In genomic region chr11:44577231-44577834, GRCh38 we compare ENCODE assay signal across 17 cellular contexts. TPM values are rescaled to one million over a fixed set of nuclear protein-coding genes. Genes with fewer than 3 reads are reported as not detected.
DNase-seq lines count a peak whose midpoint lies in the region; ATAC-seq and TF ChIP-seq lines count a peak whose summit lies in the region.
"Had no signal": no experiment of that assay in that cellular context is flagged by ENCODE, and none has a peak within 500 bp of the region (broad histone marks: within the 10 kb centered on the region; RNA-seq: fewer than 3 reads in every experiment).

No MANE protein-coding gene starts in this region.

- peaks cover 59 to 69% of the 10 kb centered on the region in 2 donors for H3K4me1 ChIP-seq in naive thymus-derived CD4-positive, alpha-beta T cell (ENCODE audit: control insufficient read depth in 2 of 2, insufficient read depth in 2 of 2, low read length in 2 of 2)

- no peak for TF ChIP-seq CTCF in C4-2B (conservative IDR thresholded peaks at IDR 0.05)

- no peak for ATAC-seq in naive thymus-derived CD4-positive, alpha-beta T cell
- no peak for ATAC-seq in effector memory CD8-positive, alpha-beta T cell (replicated peaks)
- ATAC-seq in GM21423 (IDR thresholded peaks at IDR 0.05; ENCODE audit: unreplicated experiment) (no peak), GM19467 (IDR thresholded peaks at IDR 0.05; ENCODE audit: unreplicated experiment) (no peak)
- ATAC-seq: activated CD4-positive, CD25-positive, alpha-beta regulatory T cell treated with anti-CD3 and anti-CD28 coated beads, Interleukin-2, amount 50 U/mL, for 24 hours; CD8-positive, alpha-beta T cell; gastrocnemius medialis had no signal

- CTCF ChIA-PET in naive thymus-derived CD4-positive, alpha-beta T cell (lab: Charles Lee) = no interaction called here

- no peaks in the 10 kb centered on the region for H3K27me3 Mint-ChIP-seq in activated T-helper 2 cell treated with anti-CD3 and anti-CD28 coated beads, Interferon-gamma antibody, Interleukin-2, Interleukin-4, amounts not matched to agents 10 μg/mL and 5 μg/mL and 100 μg/mL, durations not matched to agents 14 hours and 24 hours and 36 hours (ENCODE audit: low read depth)
- no peaks in the 10 kb centered on the region for H3K27me3 Mint-ChIP-seq in naive thymus-derived CD4-positive, alpha-beta T cell
- no peaks in the 10 kb centered on the region for H3K27me3 Mint-ChIP-seq in effector memory CD8-positive, alpha-beta T cell

- peak overlapping the region; percentile 75 for H3K27ac Mint-ChIP-seq in activated T-helper 2 cell treated with anti-CD3 and anti-CD28 coated beads, Interferon-gamma antibody, Interleukin-2, Interleukin-4, amounts not matched to agents 10 μg/mL and 5 μg/mL and 100 μg/mL, durations not matched to agents 14 hours and 24 hours and 36 hours
- H3K27ac Mint-ChIP-seq in naive thymus-derived CD4-positive, alpha-beta T cell = peak overlapping the region in 6 of 9 donors; percentile 59 to 87 (median 71)
- peak overlapping the region in 1 of 2 donors; percentile 20 for H3K27ac Mint-ChIP-seq in effector memory CD8-positive, alpha-beta T cell
- H3K27ac Mint-ChIP-seq: CD8-positive, alpha-beta T cell had no signal

- H3K36me3 Mint-ChIP-seq in activated T-helper 2 cell treated with anti-CD3 and anti-CD28 coated beads, Interferon-gamma antibody, Interleukin-2, Interleukin-4, amounts not matched to agents 10 μg/mL and 5 μg/mL and 100 μg/mL, durations not matched to agents 14 hours and 24 hours and 36 hours (ENCODE audit: low read depth) = peaks cover 87% of the 10 kb centered on the region
- H3K36me3 Mint-ChIP-seq in naive thymus-derived CD4-positive, alpha-beta T cell = peaks cover 0 to 49% (median 4%) of the 10 kb centered on the region in 5 donors
- H3K36me3 Mint-ChIP-seq in effector memory CD8-positive, alpha-beta T cell (ENCODE audit: insufficient read depth) = peaks cover 3% of the 10 kb centered on the region

- H3K27ac ChIP-seq in C4-2B = peak overlapping the region; percentile 8; the same call in 1 of the 2 replicates
- no peak overlapping the region for H3K27ac ChIP-seq in naive thymus-derived CD4-positive, alpha-beta T cell (ENCODE audit: low read depth, low read length)

- H3K4me1 Mint-ChIP-seq in activated T-helper 2 cell treated with anti-CD3 and anti-CD28 coated beads, Interferon-gamma antibody, Interleukin-2, Interleukin-4, amounts not matched to agents 10 μg/mL and 5 μg/mL and 100 μg/mL, durations not matched to agents 14 hours and 24 hours and 36 hours (ENCODE audit: low read depth) = peaks cover 70% of the 10 kb centered on the region
- H3K4me1 Mint-ChIP-seq in naive thymus-derived CD4-positive, alpha-beta T cell = peaks cover 45 to 88% (median 76%) of the 10 kb centered on the region in 7 donors
- peaks cover 33 to 52% of the 10 kb centered on the region in 2 donors for H3K4me1 Mint-ChIP-seq in effector memory CD8-positive, alpha-beta T cell (ENCODE audit: low read depth in 2 of 2)

- DNase-seq in H7 (peak; percentile 32), NCI-H146 treated with DMSO at 0.1 percent for 48 hours (lab: John Stamatoyannopoulos, UW; ENCODE audit: unreplicated experiment) (no peak)
- DNase-seq in activated T-helper 2 cell treated with anti-CD3 and anti-CD28 coated beads, Interferon-gamma antibody, Interleukin-2, Interleukin-4, amounts not matched to agents 10 μg/mL and 5 μg/mL and 100 μg/mL, durations not matched to agents 14 hours and 24 hours and 36 hours (ENCODE audit: low spot score) = no peak
- no peak for DNase-seq in naive thymus-derived CD4-positive, alpha-beta T cell
- DNase-seq in effector memory CD8-positive, alpha-beta T cell = no peak
- DNase-seq: CD8-positive, alpha-beta T cell; gastrocnemius medialis; NCI-H1092 treated with DMSO at 0.1 percent for 48 hours; NCI-H526 treated with DMSO at 0.1 percent for 48 hours; stimulated activated CD4-positive, alpha-beta T cell treated with anti-CD3 and anti-CD28 coated beads, Interleukin-12 subunit alpha, Interleukin-12 subunit beta, amount 100 ng/mL, for 4 hours; stimulated activated CD8-positive, alpha-beta memory T cell treated with anti-CD3 and anti-CD28 coated beads, Interleukin-4, amount 100 ng/mL, for 48 hours had no signal

- peaks cover 6% of the 10 kb centered on the region for H3K9me3 Mint-ChIP-seq in activated T-helper 2 cell treated with anti-CD3 and anti-CD28 coated beads, Interferon-gamma antibody, Interleukin-2, Interleukin-4, amounts not matched to agents 10 μg/mL and 5 μg/mL and 100 μg/mL, durations not matched to agents 14 hours and 24 hours and 36 hours
- peaks cover 0 to 3% (median 0%) of the 10 kb centered on the region in 11 donors for H3K9me3 Mint-ChIP-seq in naive thymus-derived CD4-positive, alpha-beta T cell
- H3K9me3 Mint-ChIP-seq in effector memory CD8-positive, alpha-beta T cell = no peaks in the 10 kb centered on the region
- H3K9me3 Mint-ChIP-seq: CD8-positive, alpha-beta T cell; dendritic cell treated with granulocyte-macrophage colony-stimulating factor and Interleukin-4, amounts not matched to agents 40 ng/mL and 50 ng/mL, for 4 days; neural crest cell had no signal

- H3K36me3 ChIP-seq in H7 (replicated peaks; ENCODE audit: control insufficient read depth, insufficient read depth, low read length) = no peaks in the 10 kb centered on the region
- H3K36me3 ChIP-seq in naive thymus-derived CD4-positive, alpha-beta T cell (ENCODE audit: control insufficient read depth in 2 of 3, insufficient read depth in 3 of 3, low read length in 3 of 3) = no peaks in the 10 kb centered on the region
- H3K36me3 ChIP-seq: gastrocnemius medialis had no signal

- POLR2A ChIA-PET in naive thymus-derived CD4-positive, alpha-beta T cell (lab: Charles Lee) = interaction anchor here (1.0 to 3.5 kb wide), 5 partner anchors 9 to 35 kb away, joined by 4 to 12 read pairs (median 6); partner anchors contain the start of gene CD82

- intact Hi-C loops in activated T-helper 2 cell treated with anti-CD3 and anti-CD28 coated beads, Interferon-gamma antibody, Interleukin-2, Interleukin-4, amounts not matched to agents 10 μg/mL and 5 μg/mL and 100 μg/mL, durations not matched to agents 14 hours and 24 hours and 36 hours (cut with micrococcal nuclease) = no loop called here
- intact Hi-C loops in naive thymus-derived CD4-positive, alpha-beta T cell (cut with micrococcal nuclease) = no loop called here

- no peaks in the 10 kb centered on the region for H3K27me3 ChIP-seq in H7 (ENCODE audit: control insufficient read depth, insufficient read depth, low read length)
- H3K27me3 ChIP-seq in naive thymus-derived CD4-positive, alpha-beta T cell (ENCODE audit: control insufficient read depth in 2 of 2, insufficient read depth in 2 of 2, low read length in 2 of 2) = no peaks in the 10 kb centered on the region
- H3K27me3 ChIP-seq: gastrocnemius medialis had no signal

- peak overlapping the region; percentile 49 for H3K4me3 Mint-ChIP-seq in activated T-helper 2 cell treated with anti-CD3 and anti-CD28 coated beads, Interferon-gamma antibody, Interleukin-2, Interleukin-4, amounts not matched to agents 10 μg/mL and 5 μg/mL and 100 μg/mL, durations not matched to agents 14 hours and 24 hours and 36 hours (ENCODE audit: low read depth)
- peak overlapping the region in 7 of 10 donors; percentile 27 to 78 (median 54) for H3K4me3 Mint-ChIP-seq in naive thymus-derived CD4-positive, alpha-beta T cell
- H3K4me3 Mint-ChIP-seq in effector memory CD8-positive, alpha-beta T cell = no peak overlapping the region
- H3K4me3 Mint-ChIP-seq: CD8-positive, alpha-beta T cell; dendritic cell treated with granulocyte-macrophage colony-stimulating factor and Interleukin-4, amounts not matched to agents 40 ng/mL and 50 ng/mL, for 4 days; neural crest cell had no signal

- H3K4me3 ChIP-seq in H7 (ENCODE audit: insufficient read depth, low read depth, low read length) = no peak overlapping the region
- H3K4me3 ChIP-seq in naive thymus-derived CD4-positive, alpha-beta T cell (ENCODE audit: low read length) = no peak overlapping the region
- H3K4me3 ChIP-seq: gastrocnemius medialis had no signal

- H3K9me3 ChIP-seq in naive thymus-derived CD4-positive, alpha-beta T cell (ENCODE audit: control insufficient read depth in 2 of 3, low read length in 3 of 3) = no peaks in the 10 kb centered on the region
- H3K9me3 ChIP-seq: gastrocnemius medialis had no signal

RNA-seq across cellular contexts. Expression of gene CD82, which starts 11.9 kb away (rescaled TPM):
- total RNA-seq in H7 (2014; rRNA removed; shearing (Covaris generic)) = 1.3 and 2.5 TPM in 2 replicates
- 397 and 425 TPM in 2 replicates for total RNA-seq in activated T-helper 2 cell treated with anti-CD3 and anti-CD28 coated beads, Interferon-gamma antibody, Interleukin-2, Interleukin-4, amounts not matched to agents 10 μg/mL and 5 μg/mL and 100 μg/mL, durations not matched to agents 14 hours and 24 hours and 36 hours
- total RNA-seq in naive thymus-derived CD4-positive, alpha-beta T cell = 100 to 1,000 TPM in 1 of 5 experiments, 10 to 100 TPM in 4; 37.0 to 319 (median 57.2) TPM
- 10 to 100 TPM; 36.4 to 63.1 TPM for polyA plus RNA-seq in naive thymus-derived CD4-positive, alpha-beta T cell

Comparison
In these comparisons a context has a peak if more than half of its experiments do, and no peak if none do; other contexts are left out.
1. H3K4me3 Mint-ChIP-seq: peak in activated T-helper 2 cell treated with anti-CD3 and anti-CD28 coated beads, Interferon-gamma antibody, Interleukin-2, Interleukin-4, amounts not matched to agents 10 μg/mL and 5 μg/mL and 100 μg/mL, durations not matched to agents 14 hours and 24 hours and 36 hours (single experiment) and naive thymus-derived CD4-positive, alpha-beta T cell (7 of 10); none in effector memory CD8-positive, alpha-beta T cell (0 of 2).
2. RNA of gene CD82, which starts 11.9 kb away (total RNA-seq): 397 to 425 TPM in activated T-helper 2 cell treated with anti-CD3 and anti-CD28 coated beads, Interferon-gamma antibody, Interleukin-2, Interleukin-4, amounts not matched to agents 10 μg/mL and 5 μg/mL and 100 μg/mL, durations not matched to agents 14 hours and 24 hours and 36 hours and 37.0 to 319 TPM in naive thymus-derived CD4-positive, alpha-beta T cell; 1.3 to 2.5 TPM in H7; every median in the first group is over 10 times any median in the second.